In the genomic region with DNA sequence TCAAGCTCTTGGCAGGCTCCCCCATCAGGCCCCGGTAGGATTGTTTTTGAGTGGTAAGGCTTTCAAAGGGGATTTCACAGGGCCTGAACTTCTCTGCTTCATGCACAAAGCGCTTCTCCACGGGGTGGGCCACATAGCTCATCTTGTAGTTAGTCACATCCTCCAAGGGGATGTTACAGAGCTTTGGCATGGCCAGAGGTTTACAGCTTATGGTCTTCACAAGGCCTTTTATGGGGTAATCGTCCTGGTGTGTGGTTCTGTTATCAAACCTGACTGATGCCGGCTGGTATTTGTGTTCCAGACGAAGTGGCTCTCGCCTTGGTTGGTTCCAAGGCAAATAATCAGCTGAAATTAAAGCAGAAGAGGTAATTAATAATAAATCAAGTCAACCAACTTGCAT, we compare ENCODE assay signal across 13 cellular contexts.
"Had no signal": no experiment of that assay in that cellular context is flagged by ENCODE, and none has a peak within 500 bp of the region (broad histone marks: within the 10 kb centered on the region; RNA-seq: fewer than 3 reads in every experiment).

No MANE protein-coding gene starts in this region.

- H2AFZ ChIP-seq: parathyroid adenoma had no signal

- ATAC-seq: naive thymus-derived CD8-positive, alpha-beta T cell; sciatic nerve had no signal

- H3K27ac Mint-ChIP-seq: activated naive CD4-positive, alpha-beta T cell treated with anti-CD3 and anti-CD28 coated beads, Interleukin-2, amount 50 U/mL, for 24 hours; endodermal cell; immature natural killer cell; naive thymus-derived CD8-positive, alpha-beta T cell had no signal

- H3K4me1 ChIP-seq: parathyroid adenoma had no signal

- H3K79me2 ChIP-seq: parathyroid adenoma had no signal

- H3K36me3 ChIP-seq: WERI-Rb-1 had no signal

- H3K27me3 Mint-ChIP-seq: activated naive CD4-positive, alpha-beta T cell treated with anti-CD3 and anti-CD28 coated beads, Interleukin-2, amount 50 U/mL, for 24 hours; naive thymus-derived CD8-positive, alpha-beta T cell had no signal

- H3K4me1 Mint-ChIP-seq: activated naive CD4-positive, alpha-beta T cell treated with anti-CD3 and anti-CD28 coated beads, Interleukin-2, amount 50 U/mL, for 24 hours; endodermal cell; immature natural killer cell; naive thymus-derived CD8-positive, alpha-beta T cell had no signal

- DNase-seq: activated CD4-positive, alpha-beta T cell treated with anti-CD3 and anti-CD28 coated beads for 1 hour; activated gamma-delta T cell; caudate nucleus; endodermal cell; immature natural killer cell; naive thymus-derived CD8-positive, alpha-beta T cell; stimulated activated CD8-positive, alpha-beta memory T cell treated with anti-CD3 and anti-CD28 coated beads, Interleukin-4, amount 100 ng/mL, for 48 hours; stimulated activated naive CD4-positive, alpha-beta T cell; T-helper 2 cell; WERI-Rb-1 had no signal

- H3K4me3 Mint-ChIP-seq: activated naive CD4-positive, alpha-beta T cell treated with anti-CD3 and anti-CD28 coated beads, Interleukin-2, amount 50 U/mL, for 24 hours; endodermal cell; immature natural killer cell; naive thymus-derived CD8-positive, alpha-beta T cell had no signal

- H3K27ac ChIP-seq: parathyroid adenoma, WERI-Rb-1 had no signal

- H3K9me3 Mint-ChIP-seq: activated naive CD4-positive, alpha-beta T cell treated with anti-CD3 and anti-CD28 coated beads, Interleukin-2, amount 50 U/mL, for 24 hours; endodermal cell had no signal

- H3K36me3 Mint-ChIP-seq: activated naive CD4-positive, alpha-beta T cell treated with anti-CD3 and anti-CD28 coated beads, Interleukin-2, amount 50 U/mL, for 24 hours; immature natural killer cell; naive thymus-derived CD8-positive, alpha-beta T cell had no signal

- H3K9ac ChIP-seq: parathyroid adenoma had no signal
